36 cellular contexts compared by ENCODE assay signal in the genomic region with DNA sequence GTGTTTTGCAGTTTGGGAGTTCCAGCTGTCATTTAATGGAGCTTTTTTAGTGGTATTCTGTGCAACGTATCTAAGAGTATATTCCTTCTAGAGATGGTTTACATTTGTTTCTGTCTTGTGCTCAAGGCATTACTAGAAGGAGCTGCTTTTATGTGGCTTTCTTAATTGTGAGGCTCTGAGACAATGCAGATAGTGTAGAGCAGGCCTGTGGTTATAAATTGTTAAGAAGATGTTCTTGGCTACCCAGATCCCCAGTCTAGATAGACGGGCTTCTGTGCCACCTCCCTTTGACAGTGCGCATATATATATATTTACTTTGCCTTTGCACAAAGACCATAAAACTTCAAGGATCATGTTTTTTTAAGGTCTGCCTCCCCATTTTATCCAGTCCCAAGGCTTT.
"Had no signal": no experiment of that assay in that cellular context is flagged by ENCODE, and none has a peak within 500 bp of the region (broad histone marks: within the 10 kb centered on the region; RNA-seq: fewer than 3 reads in every experiment).

No MANE protein-coding gene starts in this region.

- H3K4me1 ChIP-seq: ascending aorta had no signal

- H3K4me3 Mint-ChIP-seq: activated B cell treated with CpG ODN at 0.5 μM for 24 hours; activated CD4-positive, alpha-beta memory T cell treated with anti-CD3 and anti-CD28 coated beads for 36 hours; activated CD4-positive, alpha-beta T cell treated with anti-CD3 and anti-CD28 coated beads, Interleukin-2, amount 10 ng/mL, durations not matched to agents 24 days and 14 days; activated CD8-positive, alpha-beta memory T cell treated with anti-CD3 and anti-CD28 coated beads, Interleukin-2, amount 10 ng/mL, durations not matched to agents 7 days and 5 days; activated CD8-positive, alpha-beta T cell treated with anti-CD3 and anti-CD28 coated beads, Interleukin-2, amount 10 ng/mL, durations not matched to agents 7 days and 5 days; activated naive CD4-positive, alpha-beta T cell treated with anti-CD3 and anti-CD28 coated beads, Interleukin-2, amount 50 U/mL, for 24 hours; activated naive CD8-positive, alpha-beta T cell; activated naive CD8-positive, alpha-beta T cell treated with anti-CD3 and anti-CD28 coated beads, Interleukin-2, amount 10 ng/mL, durations not matched to agents 7 days and 5 days; activated naive CD8-positive, alpha-beta T cell treated with anti-CD3 and anti-CD28 coated beads, Interleukin-2, amount 50 U/mL, for 24 hours; activated T-cell treated with anti-CD3 and anti-CD28 coated beads, Interleukin-2, amount 50 U/mL, for 24 hours; brain; central memory CD8-positive, alpha-beta T cell; T-helper 1 cell treated with Interleukin-12 subunit alpha and Interleukin-12 subunit beta and Interleukin-4 antibody, amounts not matched to agents 30 μg/mL and 1 μg/mL, for 36 hours; T-helper 2 cell treated with Interferon-gamma antibody and Interleukin-4, amounts not matched to agents 5 μg/mL and 100 μg/mL, for 36 hours had no signal

- H3K9me3 ChIP-seq: ascending aorta had no signal

- H3K4me3 ChIP-seq: ascending aorta, cardiac muscle cell had no signal

- H3K9me3 Mint-ChIP-seq: activated B cell treated with CpG ODN at 0.5 μM for 24 hours; activated CD4-positive, alpha-beta memory T cell treated with anti-CD3 and anti-CD28 coated beads for 36 hours; activated CD4-positive, alpha-beta T cell treated with anti-CD3 and anti-CD28 coated beads, Interleukin-2, amount 10 ng/mL, durations not matched to agents 24 days and 14 days; activated naive CD4-positive, alpha-beta T cell treated with anti-CD3 and anti-CD28 coated beads, Interleukin-2, amount 50 U/mL, for 24 hours; activated naive CD8-positive, alpha-beta T cell treated with anti-CD3 and anti-CD28 coated beads, Interleukin-2, amount 10 ng/mL, durations not matched to agents 7 days and 5 days; activated naive CD8-positive, alpha-beta T cell treated with anti-CD3 and anti-CD28 coated beads, Interleukin-2, amount 50 U/mL, for 24 hours; activated T-cell treated with anti-CD3 and anti-CD28 coated beads, Interleukin-2, amount 50 U/mL, for 24 hours; activated T-helper 2 cell treated with anti-CD3 and anti-CD28 coated beads, Interferon-gamma antibody, Interleukin-2, Interleukin-4, amounts not matched to agents 10 μg/mL and 5 μg/mL and 100 μg/mL, durations not matched to agents 14 hours and 24 hours and 36 hours; central memory CD8-positive, alpha-beta T cell; T-helper 1 cell treated with Interleukin-12 subunit alpha and Interleukin-12 subunit beta and Interleukin-4 antibody, amounts not matched to agents 30 μg/mL and 1 μg/mL, for 36 hours; T-helper 2 cell treated with Interferon-gamma antibody and Interleukin-4, amounts not matched to agents 5 μg/mL and 100 μg/mL, for 36 hours had no signal

- H3K27ac ChIP-seq: ascending aorta, cardiac muscle cell, VCaP had no signal

- H3K4me1 Mint-ChIP-seq: activated B cell treated with CpG ODN at 0.5 μM for 24 hours; activated CD4-positive, alpha-beta T cell treated with anti-CD3 and anti-CD28 coated beads, Interleukin-2, amount 10 ng/mL, durations not matched to agents 24 days and 14 days; activated CD8-positive, alpha-beta memory T cell treated with anti-CD3 and anti-CD28 coated beads, Interleukin-2, amount 10 ng/mL, durations not matched to agents 7 days and 5 days; activated naive CD4-positive, alpha-beta T cell treated with anti-CD3 and anti-CD28 coated beads, Interleukin-2, amount 50 U/mL, for 24 hours; activated naive CD8-positive, alpha-beta T cell treated with anti-CD3 and anti-CD28 coated beads, Interleukin-2, amount 10 ng/mL, durations not matched to agents 7 days and 5 days; activated naive CD8-positive, alpha-beta T cell treated with anti-CD3 and anti-CD28 coated beads, Interleukin-2, amount 50 U/mL, for 24 hours; brain; central memory CD8-positive, alpha-beta T cell had no signal

- H3K27me3 ChIP-seq: ascending aorta, cardiac muscle cell had no signal

- H3K36me3 ChIP-seq: ascending aorta, cardiac muscle cell had no signal

- H3K27ac Mint-ChIP-seq: activated B cell treated with CpG ODN at 0.5 μM for 24 hours; activated CD4-positive, alpha-beta memory T cell treated with anti-CD3 and anti-CD28 coated beads for 36 hours; activated CD4-positive, alpha-beta T cell treated with anti-CD3 and anti-CD28 coated beads, Interleukin-2, amount 10 ng/mL, durations not matched to agents 24 days and 14 days; activated CD8-positive, alpha-beta memory T cell treated with anti-CD3 and anti-CD28 coated beads, Interleukin-2, amount 10 ng/mL, durations not matched to agents 7 days and 5 days; activated CD8-positive, alpha-beta T cell treated with anti-CD3 and anti-CD28 coated beads, Interleukin-2, amount 10 ng/mL, durations not matched to agents 7 days and 5 days; activated naive CD4-positive, alpha-beta T cell treated with anti-CD3 and anti-CD28 coated beads, Interleukin-2, amount 50 U/mL, for 24 hours; activated naive CD8-positive, alpha-beta T cell; activated naive CD8-positive, alpha-beta T cell treated with anti-CD3 and anti-CD28 coated beads, Interleukin-2, amount 10 ng/mL, durations not matched to agents 7 days and 5 days; activated naive CD8-positive, alpha-beta T cell treated with anti-CD3 and anti-CD28 coated beads, Interleukin-2, amount 50 U/mL, for 24 hours; activated T-cell treated with anti-CD3 and anti-CD28 coated beads, Interleukin-2, amount 50 U/mL, for 24 hours; activated T-helper 2 cell treated with anti-CD3 and anti-CD28 coated beads, Interferon-gamma antibody, Interleukin-2, Interleukin-4, amounts not matched to agents 10 μg/mL and 5 μg/mL and 100 μg/mL, durations not matched to agents 14 hours and 24 hours and 36 hours; brain; T-helper 1 cell treated with Interleukin-12 subunit alpha and Interleukin-12 subunit beta and Interleukin-4 antibody, amounts not matched to agents 30 μg/mL and 1 μg/mL, for 36 hours; T-helper 2 cell treated with Interferon-gamma antibody and Interleukin-4, amounts not matched to agents 5 μg/mL and 100 μg/mL, for 36 hours had no signal

- H3K27me3 Mint-ChIP-seq: activated CD4-positive, alpha-beta T cell treated with anti-CD3 and anti-CD28 coated beads, Interleukin-2, amount 10 ng/mL, durations not matched to agents 24 days and 14 days; activated CD8-positive, alpha-beta memory T cell treated with anti-CD3 and anti-CD28 coated beads, Interleukin-2, amount 10 ng/mL, durations not matched to agents 7 days and 5 days had no signal

- DNase-seq: activated B cell treated with CpG ODN at 0.5 μM for 24 hours; activated CD4-positive, alpha-beta memory T cell treated with anti-CD3 and anti-CD28 coated beads for 36 hours; activated CD4-positive, alpha-beta T cell treated with anti-CD3 and anti-CD28 coated beads for 4 hours; activated CD4-positive, alpha-beta T cell treated with anti-CD3 and anti-CD28 coated beads, Interleukin-2, amount 10 ng/mL, durations not matched to agents 24 days and 14 days; activated CD4-positive, alpha-beta T cell treated with anti-CD3 and anti-CD28 coated beads, Interleukin-2, amount 50 U/mL, for 1 hour; activated CD4-positive, alpha-beta T cell treated with anti-CD3 and anti-CD28 coated beads, Interleukin-2, amount 50 U/mL, for 4 hours; activated CD4-positive, CD25-positive, alpha-beta regulatory T cell treated with anti-CD3 and anti-CD28 coated beads, Interleukin-2, amount 50 U/mL, for 72 hours; activated CD8-positive, alpha-beta memory T cell treated with anti-CD3 and anti-CD28 coated beads for 24 hours; activated CD8-positive, alpha-beta memory T cell treated with anti-CD3 and anti-CD28 coated beads, Interleukin-2, amount 10 ng/mL, durations not matched to agents 7 days and 5 days; activated CD8-positive, alpha-beta memory T cell treated with anti-CD3 and anti-CD28 coated beads, Interleukin-2, amount 50 U/mL, for 48 hours; activated CD8-positive, alpha-beta T cell treated with anti-CD3 and anti-CD28 coated beads, Interleukin-2, amount 10 ng/mL, durations not matched to agents 7 days and 5 days; activated effector memory CD4-positive, alpha-beta T cell treated with Interleukin-2 at 50 U/mL for 16 hours; activated gamma-delta T cell; activated naive CD4-positive, alpha-beta T cell treated with Interleukin-2 at 50 U/mL for 16 hours; activated naive CD8-positive, alpha-beta T cell treated with anti-CD3 and anti-CD28 coated beads, Interleukin-2, amount 10 ng/mL, durations not matched to agents 7 days and 5 days; activated naive CD8-positive, alpha-beta T cell treated with anti-CD3 and anti-CD28 coated beads, Interleukin-2, amount 50 U/mL, for 24 hours; activated T-cell treated with anti-CD3 and anti-CD28 coated beads, Interleukin-2, amount 50 U/mL, for 24 hours; activated T-cell treated with anti-CD3 and anti-CD28 coated beads, Interleukin-2, amount 50 U/mL, for 48 hours; amygdala; anterior cingulate cortex; caudate nucleus; cerebellar nuclear complex; SW 1271; T-helper 1 cell; T-helper 2 cell; T-helper 9 cell had no signal

- ATAC-seq: activated CD8-positive, alpha-beta memory T cell treated with anti-CD3 and anti-CD28 coated beads, Interleukin-2, amount 10 ng/mL, durations not matched to agents 7 days and 5 days; activated CD8-positive, alpha-beta T cell treated with anti-CD3 and anti-CD28 coated beads, Interleukin-2, amount 10 ng/mL, durations not matched to agents 7 days and 5 days; activated naive CD8-positive, alpha-beta T cell treated with anti-CD3 and anti-CD28 coated beads, Interleukin-2, amount 50 U/mL, for 24 hours had no signal

- H3K36me3 Mint-ChIP-seq: activated CD4-positive, alpha-beta memory T cell treated with anti-CD3 and anti-CD28 coated beads for 36 hours; activated CD8-positive, alpha-beta memory T cell treated with anti-CD3 and anti-CD28 coated beads, Interleukin-2, amount 10 ng/mL, durations not matched to agents 7 days and 5 days; activated naive CD4-positive, alpha-beta T cell treated with anti-CD3 and anti-CD28 coated beads, Interleukin-2, amount 50 U/mL, for 24 hours; activated naive CD8-positive, alpha-beta T cell; activated naive CD8-positive, alpha-beta T cell treated with anti-CD3 and anti-CD28 coated beads, Interleukin-2, amount 10 ng/mL, durations not matched to agents 7 days and 5 days; brain had no signal
